In genomic region chr1:208176654-208177053, GRCh38 we compare ENCODE assay signal across 25 cellular contexts.
"Had no signal": no experiment of that assay in that cellular context is flagged by ENCODE, and none has a peak within 500 bp of the region (broad histone marks: within the 10 kb centered on the region; RNA-seq: fewer than 3 reads in every experiment).

No MANE protein-coding gene starts in this region.

- ATAC-seq: activated CD8-positive, alpha-beta memory T cell treated with anti-CD3 and anti-CD28 coated beads, Interleukin-2, amount 10 ng/mL, durations not matched to agents 7 days and 5 days; activated CD8-positive, alpha-beta T cell treated with anti-CD3 and anti-CD28 coated beads for 36 hours; left lung; natural killer cell had no signal

- H3K4me3 Mint-ChIP-seq: activated CD4-positive, alpha-beta T cell treated with anti-CD3 and anti-CD28 coated beads, Interleukin-2, amount 10 ng/mL, durations not matched to agents 7 days and 5 days; activated CD8-positive, alpha-beta memory T cell treated with anti-CD3 and anti-CD28 coated beads, Interleukin-2, amount 10 ng/mL, durations not matched to agents 7 days and 5 days; activated CD8-positive, alpha-beta T cell treated with anti-CD3 and anti-CD28 coated beads for 36 hours; activated naive CD8-positive, alpha-beta T cell; mesothelial cell of epicardium; natural killer cell; stimulated activated naive CD8-positive, alpha-beta T cell treated with anti-CD3 and anti-CD28 coated beads, Interleukin-15, Interleukin-2, amounts not matched to agents 100 ng/mL and 50 ng/mL, for 24 hours; T-helper 2 cell treated with Interferon-gamma antibody and Interleukin-4, amounts not matched to agents 5 μg/mL and 100 μg/mL, for 36 hours had no signal

- H3K27ac ChIP-seq: adrenal gland, ascending aorta, brain microvascular endothelial cell, neutrophil, ovary, prostate gland, right atrium auricular region, tibial nerve, vagina, VCaP had no signal

- H3K27ac Mint-ChIP-seq: activated CD4-positive, alpha-beta T cell treated with anti-CD3 and anti-CD28 coated beads, Interleukin-2, amount 10 ng/mL, durations not matched to agents 7 days and 5 days; activated CD8-positive, alpha-beta memory T cell treated with anti-CD3 and anti-CD28 coated beads, Interleukin-2, amount 10 ng/mL, durations not matched to agents 7 days and 5 days; activated CD8-positive, alpha-beta T cell treated with anti-CD3 and anti-CD28 coated beads for 36 hours; activated naive CD8-positive, alpha-beta T cell; mesothelial cell of epicardium; natural killer cell; stimulated activated naive CD8-positive, alpha-beta T cell treated with anti-CD3 and anti-CD28 coated beads, Interleukin-15, Interleukin-2, amounts not matched to agents 100 ng/mL and 50 ng/mL, for 24 hours; T-helper 2 cell treated with Interferon-gamma antibody and Interleukin-4, amounts not matched to agents 5 μg/mL and 100 μg/mL, for 36 hours had no signal

- H3K9me3 Mint-ChIP-seq: activated CD4-positive, alpha-beta T cell treated with anti-CD3 and anti-CD28 coated beads, Interleukin-2, amount 10 ng/mL, durations not matched to agents 7 days and 5 days; activated CD8-positive, alpha-beta T cell treated with anti-CD3 and anti-CD28 coated beads for 36 hours; mesothelial cell of epicardium; natural killer cell; stimulated activated naive CD8-positive, alpha-beta T cell treated with anti-CD3 and anti-CD28 coated beads, Interleukin-15, Interleukin-2, amounts not matched to agents 100 ng/mL and 50 ng/mL, for 24 hours; T-helper 2 cell treated with Interferon-gamma antibody and Interleukin-4, amounts not matched to agents 5 μg/mL and 100 μg/mL, for 36 hours had no signal

- FAIRE-seq: colon, kidney had no signal

- H3K9me3 ChIP-seq: adrenal gland, ascending aorta, left lung, neutrophil, ovary, prostate gland, right atrium auricular region, tibial nerve, vagina had no signal

- H3K36me3 Mint-ChIP-seq: activated CD8-positive, alpha-beta memory T cell treated with anti-CD3 and anti-CD28 coated beads, Interleukin-2, amount 10 ng/mL, durations not matched to agents 7 days and 5 days; activated naive CD8-positive, alpha-beta T cell; mesothelial cell of epicardium; natural killer cell had no signal

- DNase-seq: activated CD4-positive, alpha-beta T cell treated with anti-CD3 and anti-CD28 coated beads, Interleukin-2, amount 10 ng/mL, durations not matched to agents 7 days and 5 days; activated CD4-positive, CD25-positive, alpha-beta regulatory T cell treated with anti-CD3 and anti-CD28 coated beads, Interleukin-2, amount 50 U/mL, for 72 hours; activated CD8-positive, alpha-beta memory T cell treated with anti-CD3 and anti-CD28 coated beads, Interleukin-2, amount 10 ng/mL, durations not matched to agents 7 days and 5 days; activated CD8-positive, alpha-beta T cell treated with anti-CD3 and anti-CD28 coated beads for 36 hours; activated gamma-delta T cell treated with Interleukin-2 at 50 U/mL for 16 hours; adrenal gland; brain microvascular endothelial cell; central memory CD4-positive, alpha-beta T cell; effector memory CD4-positive, alpha-beta T cell; kidney; left lung; natural killer cell; ovary had no signal

- H3K4me3 ChIP-seq: adrenal gland, ascending aorta, left lung, ovary, prostate gland, right atrium auricular region, tibial nerve, vagina had no signal

- H3K27me3 Mint-ChIP-seq: activated CD8-positive, alpha-beta T cell treated with anti-CD3 and anti-CD28 coated beads for 36 hours; activated naive CD8-positive, alpha-beta T cell; stimulated activated naive CD8-positive, alpha-beta T cell treated with anti-CD3 and anti-CD28 coated beads, Interleukin-15, Interleukin-2, amounts not matched to agents 100 ng/mL and 50 ng/mL, for 24 hours had no signal

- H3K4me1 Mint-ChIP-seq: activated CD4-positive, alpha-beta T cell treated with anti-CD3 and anti-CD28 coated beads, Interleukin-2, amount 10 ng/mL, durations not matched to agents 7 days and 5 days; activated CD8-positive, alpha-beta memory T cell treated with anti-CD3 and anti-CD28 coated beads, Interleukin-2, amount 10 ng/mL, durations not matched to agents 7 days and 5 days; natural killer cell had no signal

- H3K36me3 ChIP-seq: adrenal gland, brain microvascular endothelial cell, left lung, neutrophil, ovary, prostate gland, right atrium auricular region, tibial nerve, vagina had no signal

- H3K27me3 ChIP-seq: adrenal gland, ascending aorta, brain microvascular endothelial cell, left lung, neutrophil, ovary, right atrium auricular region, tibial nerve, vagina had no signal
